Comparison of ENCODE assay signal across 11 cellular contexts in the genomic region with DNA sequence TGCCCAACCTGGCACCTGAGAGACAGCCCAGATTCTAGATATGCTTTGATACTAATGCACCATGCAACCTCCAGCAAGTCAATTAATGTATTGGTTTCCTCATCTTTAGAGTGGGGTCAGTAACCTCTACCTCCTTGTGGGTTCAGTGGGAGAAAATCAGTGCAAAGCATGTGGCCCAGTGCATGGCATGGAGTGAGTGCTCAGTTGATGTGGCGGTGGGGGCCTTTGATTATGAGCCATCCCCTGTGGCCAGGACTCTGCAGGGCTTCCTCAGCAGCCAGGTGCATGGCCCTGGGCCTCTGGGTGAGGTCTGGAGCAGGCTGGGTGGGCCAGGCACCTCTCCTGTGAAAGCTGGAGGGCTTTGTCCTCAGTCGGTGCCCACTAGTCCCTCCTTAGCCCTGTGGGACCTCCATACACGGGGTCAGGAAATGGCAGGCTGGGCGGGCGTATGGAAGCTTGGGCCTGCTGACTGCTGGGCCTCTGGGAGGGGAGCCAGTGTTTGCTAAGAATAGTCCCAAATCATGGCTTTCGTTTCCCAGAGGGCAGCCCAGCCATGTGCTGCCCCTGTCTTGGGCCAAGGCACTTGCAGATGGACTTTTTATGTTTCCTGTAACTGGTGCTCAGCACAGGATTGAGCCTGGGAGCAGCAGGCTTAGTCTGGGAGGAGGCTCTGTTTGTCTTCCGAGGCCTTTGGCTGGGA. TPM values are rescaled to one million over a fixed set of nuclear protein-coding genes. Genes with fewer than 3 reads are reported as not detected.
DNase-seq lines count a peak whose midpoint lies in the region; ATAC-seq, FAIRE-seq and TF ChIP-seq lines count a peak whose summit lies in the region.
"Had no signal": no experiment of that assay in that cellular context is flagged by ENCODE, and none has a peak within 500 bp of the region (broad histone marks: within the 10 kb centered on the region; RNA-seq: fewer than 3 reads in every experiment).

No MANE protein-coding gene starts in this region.

- H3K79me2 ChIP-seq in Loucy (ENCODE audit: insufficient read depth, low read length): peaks cover 45% of the 10 kb centered on the region
- peaks cover 3% of the 10 kb centered on the region for H3K79me2 ChIP-seq in endothelial cell of umbilical vein (ENCODE audit: control insufficient read depth, insufficient read depth, low read length)

- H3K4me1 Mint-ChIP-seq in WTC11: peaks cover 44% of the 10 kb centered on the region

- H3K27ac ChIP-seq in endothelial cell of umbilical vein (ENCODE audit: insufficient read depth, low read depth, low read length): no peak overlapping the region
- peak overlapping the region; percentile 81 for H3K27ac ChIP-seq in lower lobe of right lung
- H3K27ac ChIP-seq in stomach smooth muscle (ENCODE audit: low read length): peak overlapping the region; percentile 84

- H3K9me3 ChIP-seq in Loucy (ENCODE audit: insufficient read depth, low read depth, low read length) (no peaks in the 10 kb centered on the region), endothelial cell of umbilical vein (replicated peaks; ENCODE audit: control insufficient read depth, insufficient read depth, low read length) (no peaks in the 10 kb centered on the region), lower lobe of right lung (no peaks in the 10 kb centered on the region), stomach smooth muscle (ENCODE audit: control insufficient read depth in 2 of 2, low read length in 2 of 2) (no peaks in the 10 kb centered on the region)

- H3K36me3 ChIP-seq in Loucy (ENCODE audit: insufficient read depth, low read length): no peaks in the 10 kb centered on the region
- no peaks in the 10 kb centered on the region for H3K36me3 ChIP-seq in endothelial cell of umbilical vein (ENCODE audit: control insufficient read depth in 2 of 2, extremely low read depth in 1 of 2, insufficient read depth in 2 of 2, low read length in 2 of 2)
- H3K36me3 ChIP-seq in lower lobe of right lung: peaks cover 9% of the 10 kb centered on the region
- peaks cover 2 to 6% of the 10 kb centered on the region in 2 donors for H3K36me3 ChIP-seq in stomach smooth muscle (ENCODE audit: control insufficient read depth in 2 of 2, insufficient read depth in 2 of 2, low read length in 2 of 2)

- TF ChIP-seq CTCF in Loucy (conservative IDR thresholded peaks at IDR 0.05; ENCODE audit: low read length) (no peak), endothelial cell of umbilical vein (IDR thresholded peaks at IDR 0.05; ENCODE audit: extremely low read depth in 1 of 2, insufficient read depth in 1 of 2, low read depth in 1 of 2, low read length in 2 of 2) (no peak), lower lobe of right lung (IDR thresholded peaks at IDR 0.05) (peak; percentile 15), WTC11 (IDR thresholded peaks at IDR 0.05) (no peak)

- H3K4me3 ChIP-seq in Loucy (ENCODE audit: low read length, poor library complexity, severe bottlenecking): peak overlapping the region; percentile 21
- no peak overlapping the region for H3K4me3 ChIP-seq in endothelial cell of umbilical vein (replicated peaks in 1 of 3; ENCODE audit: insufficient read depth in 1 of 3, low read depth in 1 of 3, low read length in 3 of 3)
- H3K4me3 ChIP-seq in lower lobe of right lung: peak overlapping the region; percentile 71
- H3K4me3 ChIP-seq in stomach smooth muscle (ENCODE audit: low read length in 2 of 2): peak overlapping the region; percentile 52 to 82

- dilution Hi-C loops in endothelial cell of umbilical vein (cut with MboI; ENCODE audit: extremely low pct_ligation_motif_present, low sequenced_read_pairs): no loop called here

- H3F3A ChIP-seq in Loucy (ENCODE audit: low read depth): 0 out of 2 replicates have a peak, but pooled peaks cover 6% of the 10 kb centered on the region

- POLR2A ChIA-PET in endothelial cell of umbilical vein (lab: Charles Lee) (no interaction called here), WTC11 (lab: Charles Lee) (no interaction called here)

- H3K27me3 Mint-ChIP-seq in WTC11 (ENCODE audit: low read depth): no peaks in the 10 kb centered on the region

- intact Hi-C loops in endothelial cell of umbilical vein (cut with micrococcal nuclease): loop anchor here (2.0 kb wide), 1 partner anchor 19 kb away; no protein-coding TSS in a partner anchor
- intact Hi-C loops in lower lobe of right lung (cut with DNase I): no loop called here

- H3K9me1 ChIP-seq in endothelial cell of umbilical vein (replicated peaks; ENCODE audit: control insufficient read depth, extremely low read depth, insufficient read depth, low read length): no peaks in the 10 kb centered on the region

- H3K9ac ChIP-seq in Loucy (ENCODE audit: low read depth, low read length, poor library complexity, severe bottlenecking) (peak overlapping the region; percentile 8), endothelial cell of umbilical vein (replicated peaks; ENCODE audit: extremely low read depth, insufficient read depth, low read length) (no peak overlapping the region), stomach smooth muscle (ENCODE audit: low read length in 2 of 2) (peak overlapping the region; percentile 58 to 82)

- no peak overlapping the region for H3K4me3 Mint-ChIP-seq in WTC11

- H4K20me1 ChIP-seq in Loucy (ENCODE audit: insufficient read depth, low read length, poor library complexity, severe bottlenecking): no peaks in the 10 kb centered on the region
- H4K20me1 ChIP-seq in endothelial cell of umbilical vein (replicated peaks; ENCODE audit: control insufficient read depth, extremely low read depth, insufficient read depth, low read length): no peaks in the 10 kb centered on the region

- CTCF ChIA-PET in endothelial cell of umbilical vein (lab: Charles Lee): no interaction called here
- CTCF ChIA-PET in WTC11 (lab: Charles Lee): interaction anchor here (0.8 to 5.5 kb wide), 3 partner anchors 21 to 59 kb away, joined by 3 to 30 read pairs (median 4); no protein-coding TSS in a partner anchor

- DNase-seq in endothelial cell of umbilical vein (ENCODE audit: low read depth, low spot score): peak; percentile 49
- no peak for DNase-seq in lower lobe of right lung
- DNase-seq in WTC11 (ENCODE audit: low spot score): no peak
- no peak for DNase-seq in HK-2 (ENCODE audit: unreplicated experiment)
- DNase-seq: DMS79, retina had no signal

- no peak for TF ChIP-seq POLR2A in endothelial cell of umbilical vein (IDR thresholded peaks at IDR 0.05; ENCODE audit: low read depth, low read length)

- no peak overlapping the region; the same call in 1 of the 2 replicates for H3K27ac Mint-ChIP-seq in WTC11

- peaks cover 11% of the 10 kb centered on the region for H3K36me3 Mint-ChIP-seq in WTC11

- H3K4me1 ChIP-seq in Loucy (ENCODE audit: insufficient read depth, low read length, poor library complexity, severe bottlenecking): peaks cover 62% of the 10 kb centered on the region
- H3K4me1 ChIP-seq in endothelial cell of umbilical vein (ENCODE audit: control insufficient read depth, extremely low read depth, insufficient read depth, low read length): peaks cover 44% of the 10 kb centered on the region
- H3K4me1 ChIP-seq in lower lobe of right lung: peaks cover 64% of the 10 kb centered on the region
- peaks cover 64% of the 10 kb centered on the region for H3K4me1 ChIP-seq in stomach smooth muscle (ENCODE audit: control insufficient read depth, insufficient read depth, low read length)

- ATAC-seq in lower lobe of right lung (peak; percentile 29 to 41), GM21390 (IDR thresholded peaks at IDR 0.05; ENCODE audit: unreplicated experiment) (no peak), WTC11 (no peak), HG03521 (IDR thresholded peaks at IDR 0.05; ENCODE audit: unreplicated experiment) (no peak)
- ATAC-seq: left colon had no signal

- H2AFZ ChIP-seq in Loucy (ENCODE audit: low read length): no peak overlapping the region
- H2AFZ ChIP-seq in endothelial cell of umbilical vein (ENCODE audit: low read depth, low read length): no peak overlapping the region

- FAIRE-seq in endothelial cell of umbilical vein (lab: Jason Lieb, UNC): peak; percentile 53

- H3K9me3 Mint-ChIP-seq in WTC11: no peaks in the 10 kb centered on the region

- H3K27me3 ChIP-seq in Loucy (ENCODE audit: insufficient read depth, low read length, poor library complexity, severe bottlenecking) (no peaks in the 10 kb centered on the region), endothelial cell of umbilical vein (ENCODE audit: control insufficient read depth in 2 of 2, insufficient read depth in 2 of 2, low read length in 2 of 2) (no peaks in the 10 kb centered on the region), lower lobe of right lung (ENCODE audit: low read depth) (peaks cover 5% of the 10 kb centered on the region), stomach smooth muscle (ENCODE audit: control insufficient read depth in 1 of 2, insufficient read depth in 2 of 2, low read length in 2 of 2) (no peaks in the 10 kb centered on the region)

- H3K9me2 ChIP-seq in Loucy (replicated peaks; ENCODE audit: low read depth, low read length): no peaks in the 10 kb centered on the region

- no TSS peak for BruUV-seq in endothelial cell of umbilical vein (replicated peaks; lab: Mats Ljungman, UMichigan)

- H3K4me2 ChIP-seq in Loucy (ENCODE audit: low read depth, low read length, poor library complexity, severe bottlenecking): peak overlapping the region; percentile 80
- H3K4me2 ChIP-seq in endothelial cell of umbilical vein (ENCODE audit: insufficient read depth, low read length): no peak overlapping the region

TF ChIP-seq in WTC11, 78 proteins besides CTCF, POLR2A, EP300 and RAD21 (continues in another document):
- TF ChIP-seq OVOL2 (CRISPR knock-in tag; IDR thresholded peaks at IDR 0.05; ENCODE audit: borderline replicate concordance): no peak

RNA-seq across cellular contexts. Expression of gene PALD1, which starts 3.4 kb away (rescaled TPM):
- total RNA-seq in endothelial cell of umbilical vein (62.1 and 73.3 TPM in 2 replicates), lower lobe of right lung (16.0 TPM), WTC11 (2021) (36.1 to 43.6 TPM (median 38.5 TPM) in 3 replicates)
- 16.6 and 20.7 TPM in 2 replicates for polyA plus RNA-seq in endothelial cell of umbilical vein
- 11.0 and 14.2 TPM in 2 replicates for polyA plus RNA-seq in endothelial cell of umbilical vein (2011; cell fraction: cytosol; rRNA removed)
- 36.2 and 39.1 TPM in 2 replicates for polyA plus RNA-seq in endothelial cell of umbilical vein (2011; cell fraction: nucleus; rRNA removed)
- polyA plus RNA-seq in endothelial cell of umbilical vein (2012): 8.0 and 14.0 TPM in 2 replicates
- polyA minus RNA-seq in endothelial cell of umbilical vein: 22.8 and 25.4 TPM in 2 replicates
- not detected for polyA minus RNA-seq in endothelial cell of umbilical vein (2011; cell fraction: cytosol; rRNA and poly(A)+ RNA removed)
- polyA minus RNA-seq in endothelial cell of umbilical vein (2011; cell fraction: nucleus; rRNA and poly(A)+ RNA removed): 10.0 and 13.9 TPM in 2 replicates

RNA-seq across cellular contexts. Expression of gene NODAL, which starts 40.5 kb away (rescaled TPM):
- total RNA-seq in endothelial cell of umbilical vein: not detected in 2 replicates
- polyA plus RNA-seq in endothelial cell of umbilical vein: not detected in 2 replicates
- polyA plus RNA-seq in endothelial cell of umbilical vein (2011; cell fraction: cytosol; rRNA removed): not detected in 2 replicates
- not detected in 2 replicates for polyA plus RNA-seq in endothelial cell of umbilical vein (2011; cell fraction: nucleus; rRNA removed)
- not detected in 2 replicates for polyA plus RNA-seq in endothelial cell of umbilical vein (2012)
- not detected in 2 replicates for polyA minus RNA-seq in endothelial cell of umbilical vein
- polyA minus RNA-seq in endothelial cell of umbilical vein (2011; cell fraction: cytosol; rRNA and poly(A)+ RNA removed): not detected
- not detected in 2 replicates for polyA minus RNA-seq in endothelial cell of umbilical vein (2011; cell fraction: nucleus; rRNA and poly(A)+ RNA removed)
- not detected for total RNA-seq in lower lobe of right lung
- total RNA-seq in WTC11 (2021): 41.1 to 57.0 TPM (median 41.5 TPM) in 3 replicates
- total RNA-seq: left colon had no signal

Comparison
In these comparisons a context has a peak if more than half of its experiments do, and no peak if none do; other contexts are left out.
1. H3K4me3 ChIP-seq: peak in Loucy (single experiment), lower lobe of right lung (single experiment) and stomach smooth muscle (2 of 2); none in endothelial cell of umbilical vein (0 of 3).
2. ATAC-seq: peak in lower lobe of right lung (2 of 2); none in GM21390 (single experiment), WTC11 (single experiment) and HG03521 (single experiment).
3. RNA of gene NODAL, which starts 40.5 kb away (total RNA-seq): 41.1 to 57.0 TPM in WTC11; not detected in endothelial cell of umbilical vein and not detected in lower lobe of right lung (single experiment); every median in the first group is over 10 times any median in the second.